In the genomic region with DNA sequence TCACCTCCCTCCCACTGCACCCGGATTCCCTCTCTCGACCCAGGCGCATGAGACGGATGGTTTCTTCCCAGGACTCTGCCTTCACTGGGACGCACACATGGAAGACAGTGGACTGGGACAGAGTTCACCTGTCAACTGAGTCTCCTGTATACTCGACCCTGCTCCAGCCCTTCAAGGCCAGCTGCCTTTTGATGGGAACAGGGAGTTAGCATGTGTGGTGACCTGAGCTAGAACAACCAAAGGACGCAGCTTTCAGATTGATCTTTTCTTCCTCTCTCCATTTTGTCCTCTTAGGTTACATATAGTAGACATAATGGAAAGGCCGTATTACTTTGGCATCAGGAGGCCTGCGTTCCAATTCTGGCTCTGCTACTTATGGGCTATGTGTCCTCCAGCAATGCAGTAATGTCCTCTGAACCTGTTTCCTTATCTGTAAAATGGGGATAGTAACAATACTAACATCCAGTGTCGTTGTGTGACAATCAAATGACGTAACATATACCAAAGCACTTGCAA, we compare ENCODE assay signal across 8 cellular contexts.
DNase-seq lines count a peak whose midpoint lies in the region; ATAC-seq and TF ChIP-seq lines count a peak whose summit lies in the region.

No MANE protein-coding gene starts in this region.

- intact Hi-C loops in PC-3 (cut with micrococcal nuclease): no loop called here

- POLR2A ChIA-PET in AG04449 (lab: Yijun Ruan, JAX) (no interaction called here), PC-3 (lab: Charles Lee; ENCODE audit: unreplicated experiment) (no interaction called here)

- peak; percentile 30 for ATAC-seq in GM21528 (IDR thresholded peaks at IDR 0.05; ENCODE audit: low FRiP score, unreplicated experiment)
- peak; percentile 29 for ATAC-seq in PC-3
- no peak for ATAC-seq in HG03565 (IDR thresholded peaks at IDR 0.05; ENCODE audit: unreplicated experiment)

- H3F3A ChIP-seq in PC-3 (ENCODE audit: low read length, unreplicated experiment): no peaks in the 10 kb centered on the region

- DNase-seq in AG04449 (ENCODE audit: low read depth, low spot score) (no peak), PC-3 (no peak), DMS79 (lab: John Stamatoyannopoulos, UW) (no peak), NCI-H446 treated with DMSO at 0.1 percent for 48 hours (lab: John Stamatoyannopoulos, UW) (no peak)
- DNase-seq in activated naive CD4-positive, alpha-beta T cell treated with anti-CD3 and anti-CD28 coated beads, Interleukin-2, amount 50 U/mL, for 16 hours: no peak

- H3K27me3 ChIP-seq in PC-3 (ENCODE audit: low read length): no peaks in the 10 kb centered on the region
- H3K27me3 ChIP-seq in iPS-15b (ENCODE audit: control insufficient read depth, insufficient read depth, low read length): no peaks in the 10 kb centered on the region

- H3K9me2 ChIP-seq in PC-3 (replicated peaks; ENCODE audit: low read length): 0 out of 2 replicates have a peak, but pooled peaks cover 5% of the 10 kb centered on the region

- no peaks in the 10 kb centered on the region for H3K79me2 ChIP-seq in PC-3 (ENCODE audit: low read length)

- H3K27ac ChIP-seq in PC-3 (ENCODE audit: low read length): no peak overlapping the region

- TF ChIP-seq CTCF in AG04449 (IDR thresholded peaks at IDR 0.05; ENCODE audit: insufficient read depth, low read length, missing control alignments) (no peak), PC-3 (conservative IDR thresholded peaks at IDR 0.05; ENCODE audit: low read depth, low read length) (no peak)

- H3K9ac ChIP-seq in PC-3 (ENCODE audit: low read length): no peak overlapping the region
- no peak overlapping the region for H3K9ac ChIP-seq in iPS-15b (ENCODE audit: low read depth, low read length)

- peak overlapping the region; percentile 87 for H2AFZ ChIP-seq in PC-3 (ENCODE audit: low read length)

- CTCF ChIA-PET in AG04449 (lab: Yijun Ruan, JAX) (interaction anchor here (0.9 kb wide), 1 partner anchor 11 kb away, joined by 3 read pairs; no protein-coding TSS in a partner anchor), PC-3 (lab: Charles Lee) (interaction anchor here (0.6 kb wide), 1 partner anchor 74 kb away, joined by 7 read pairs; no protein-coding TSS in a partner anchor)

- H3K36me3 ChIP-seq in PC-3 (ENCODE audit: low read depth, low read length) (no peaks in the 10 kb centered on the region), iPS-15b (ENCODE audit: control insufficient read depth, insufficient read depth, low read length) (no peaks in the 10 kb centered on the region)

- H3K4me3 ChIP-seq in AG04449 (ENCODE audit: low read depth, low read length): peak overlapping the region; percentile 51
- H3K4me3 ChIP-seq in PC-3 (ENCODE audit: low read length): peak overlapping the region; percentile 54
- H3K4me3 ChIP-seq in iPS-15b (ENCODE audit: low read depth, low read length): peak overlapping the region; percentile 52

- no peaks in the 10 kb centered on the region for H4K20me1 ChIP-seq in PC-3 (ENCODE audit: low read length)

- H3K9me3 ChIP-seq in PC-3 (ENCODE audit: low read length) (no peaks in the 10 kb centered on the region), iPS-15b (ENCODE audit: control insufficient read depth, insufficient read depth, low read length) (no peaks in the 10 kb centered on the region)

- no TSS peak for BruUV-seq in PC-3 (replicated peaks; lab: Mats Ljungman, UMichigan)

- H3K4me2 ChIP-seq in PC-3 (ENCODE audit: low read length): peak overlapping the region; percentile 73

- H3K4me1 ChIP-seq in PC-3 (ENCODE audit: insufficient read depth, low read length): 0 out of 2 replicates have a peak, but pooled peaks cover 5% of the 10 kb centered on the region
- H3K4me1 ChIP-seq in iPS-15b (ENCODE audit: control insufficient read depth, insufficient read depth, low read length): no peaks in the 10 kb centered on the region
